In genomic region chr2:25256486-25256875, GRCh38 we compare ENCODE assay signal across 14 cellular contexts.
DNase-seq lines count a peak whose midpoint lies in the region; ATAC-seq and TF ChIP-seq lines count a peak whose summit lies in the region.
"Had no signal": no experiment of that assay in that cellular context is flagged by ENCODE, and none has a peak within 500 bp of the region (broad histone marks: within the 10 kb centered on the region; RNA-seq: fewer than 3 reads in every experiment).

No MANE protein-coding gene starts in this region.

- H3K9me3 Mint-ChIP-seq in endothelial cell (ENCODE audit: unreplicated experiment) = no peaks in the 10 kb centered on the region
- H3K9me3 Mint-ChIP-seq: activated T-cell treated with anti-CD3 and anti-CD28 coated beads, Interleukin-2, amount 50 U/mL, for 4 hours had no signal

- no peak for ATAC-seq in T-helper 17 cell
- ATAC-seq: activated T-cell treated with anti-CD3 and anti-CD28 coated beads, Interleukin-2, amount 50 U/mL, for 4 hours had no signal

- H3K4me1 Mint-ChIP-seq in T-helper 17 cell (peaks cover 15% of the 10 kb centered on the region), endothelial cell (ENCODE audit: unreplicated experiment) (peaks cover 66% of the 10 kb centered on the region)

- H2AFZ ChIP-seq in parathyroid adenoma = no peak overlapping the region

- no peak overlapping the region for H3K9ac ChIP-seq in parathyroid adenoma
- no peak overlapping the region for H3K9ac ChIP-seq in colonic mucosa (ENCODE audit: low read depth in 2 of 2, low read length in 2 of 2)

- peak overlapping the region; percentile 74 for H3K27ac Mint-ChIP-seq in T-helper 17 cell
- H3K27ac Mint-ChIP-seq in endothelial cell (ENCODE audit: unreplicated experiment) = peak overlapping the region; percentile 88

- H3K4me3 Mint-ChIP-seq in T-helper 17 cell (no peak overlapping the region), endothelial cell (ENCODE audit: unreplicated experiment) (no peak overlapping the region)
- H3K4me3 Mint-ChIP-seq: activated T-cell treated with anti-CD3 and anti-CD28 coated beads, Interleukin-2, amount 50 U/mL, for 4 hours had no signal

- H3K9me3 ChIP-seq in T-helper 17 cell (ENCODE audit: control insufficient read depth, low read length, poor library complexity, severe bottlenecking) (no peaks in the 10 kb centered on the region), parathyroid adenoma (ENCODE audit: control insufficient read depth, low read length) (no peaks in the 10 kb centered on the region), uterus (no peaks in the 10 kb centered on the region), colonic mucosa (no peaks in the 10 kb centered on the region)
- H3K9me3 ChIP-seq: ascending aorta, thyroid gland had no signal

- H3K27me3 Mint-ChIP-seq in T-helper 17 cell (no peaks in the 10 kb centered on the region), endothelial cell (ENCODE audit: unreplicated experiment) (peaks cover 21% of the 10 kb centered on the region)

- H3K4me2 ChIP-seq in parathyroid adenoma (ENCODE audit: low read length) = peak overlapping the region; percentile 44

- intact Hi-C loops in uterus (cut with DNase I; ENCODE audit: low total_unique reads) (no loop called here), colonic mucosa (cut with DNase I) (no loop called here)

- TF ChIP-seq CTCF in endothelial cell (IDR thresholded peaks at IDR 0.05; ENCODE audit: unreplicated experiment) (no peak), parathyroid adenoma (IDR thresholded peaks at IDR 0.05) (no peak), uterus (IDR thresholded peaks at IDR 0.05) (no peak), colonic mucosa (IDR thresholded peaks at IDR 0.05) (no peak)

- no peak overlapping the region for H3K4me3 ChIP-seq in parathyroid adenoma (ENCODE audit: low read depth, low read length)
- no peak overlapping the region for H3K4me3 ChIP-seq in uterus
- H3K4me3 ChIP-seq in colonic mucosa = no peak overlapping the region
- H3K4me3 ChIP-seq: ascending aorta, thyroid gland had no signal

- H3K4me1 ChIP-seq in parathyroid adenoma = peaks cover 6% of the 10 kb centered on the region
- peaks cover 0 to 13% of the 10 kb centered on the region in 2 donors for H3K4me1 ChIP-seq in uterus
- H3K4me1 ChIP-seq in colonic mucosa = no peaks in the 10 kb centered on the region

- H3K79me2 ChIP-seq in parathyroid adenoma = no peaks in the 10 kb centered on the region

- H3K36me3 Mint-ChIP-seq in T-helper 17 cell (ENCODE audit: low read depth) = peaks cover 11% of the 10 kb centered on the region
- H3K36me3 Mint-ChIP-seq in endothelial cell (ENCODE audit: low read depth, unreplicated experiment) = peaks cover 27% of the 10 kb centered on the region

- DNase-seq in CMK (ENCODE audit: low read depth) (peak; percentile 51), T-helper 17 cell (no peak), endothelial cell (ENCODE audit: low spot score) (no peak), uterus (no peak), colonic mucosa (no peak), amniotic stem cell (lab: John Stamatoyannopoulos, UW) (no peak)
- DNase-seq: activated CD4-positive, CD25-positive, alpha-beta regulatory T cell treated with anti-CD3 and anti-CD28 coated beads, Interleukin-2, amount 50 U/mL, for 72 hours; activated T-cell treated with anti-CD3 and anti-CD28 coated beads, Interleukin-2, amount 50 U/mL, for 4 hours; GDM1; NCI-H2107 had no signal

- H3K27ac ChIP-seq in parathyroid adenoma = no peak overlapping the region
- H3K27ac ChIP-seq in uterus = no peak overlapping the region
- no peak overlapping the region for H3K27ac ChIP-seq in colonic mucosa
- H3K27ac ChIP-seq: C4-2B had no signal

- H3K36me3 ChIP-seq in parathyroid adenoma (ENCODE audit: control insufficient read depth, insufficient read depth, low read length) = no peaks in the 10 kb centered on the region
- no peaks in the 10 kb centered on the region for H3K36me3 ChIP-seq in uterus
- H3K36me3 ChIP-seq in colonic mucosa = no peaks in the 10 kb centered on the region

- TF ChIP-seq POLR2A in uterus (IDR thresholded peaks at IDR 0.05) = no peak

- H3K27me3 ChIP-seq in parathyroid adenoma (ENCODE audit: control insufficient read depth, insufficient read depth, low read length) = no peaks in the 10 kb centered on the region
- no peaks in the 10 kb centered on the region for H3K27me3 ChIP-seq in uterus
- H3K27me3 ChIP-seq in colonic mucosa = no peaks in the 10 kb centered on the region
- H3K27me3 ChIP-seq: ascending aorta, thyroid gland had no signal
